Comparison of ENCODE assay signal across 19 cellular contexts in genomic region chr11:91798240-91798639, GRCh38.
"Had no signal": no experiment of that assay in that cellular context is flagged by ENCODE, and none has a peak within 500 bp of the region (broad histone marks: within the 10 kb centered on the region; RNA-seq: fewer than 3 reads in every experiment).

No MANE protein-coding gene starts in this region.

- H3K4me1 Mint-ChIP-seq: IgD-negative memory B cell had no signal

- ATAC-seq: K562 had no signal

- DNase-seq: NCI-H1092, NCI-H1105 treated with DMSO at 0.1 percent for 48 hours, NCI-H1417 treated with DMSO at 0.1 percent for 48 hours, NCI-H146, NCI-H1694 treated with DMSO at 0.1 percent for 48 hours, NCI-H1930, NCI-H2081, NCI-H2107, NCI-H226, NCI-H446, NCI-H510A, NCI-H524 treated with DMSO at 0.1 percent for 48 hours, NCI-H69, NCI-H774, RPMI8226, SHP77, SK-N-SH had no signal

- H3K27ac Mint-ChIP-seq: IgD-negative memory B cell had no signal

- H3K27me3 Mint-ChIP-seq: IgD-negative memory B cell had no signal

- H3K36me3 Mint-ChIP-seq: IgD-negative memory B cell had no signal
